Comparison of ENCODE assay signal across 7 cellular contexts in the genomic region with DNA sequence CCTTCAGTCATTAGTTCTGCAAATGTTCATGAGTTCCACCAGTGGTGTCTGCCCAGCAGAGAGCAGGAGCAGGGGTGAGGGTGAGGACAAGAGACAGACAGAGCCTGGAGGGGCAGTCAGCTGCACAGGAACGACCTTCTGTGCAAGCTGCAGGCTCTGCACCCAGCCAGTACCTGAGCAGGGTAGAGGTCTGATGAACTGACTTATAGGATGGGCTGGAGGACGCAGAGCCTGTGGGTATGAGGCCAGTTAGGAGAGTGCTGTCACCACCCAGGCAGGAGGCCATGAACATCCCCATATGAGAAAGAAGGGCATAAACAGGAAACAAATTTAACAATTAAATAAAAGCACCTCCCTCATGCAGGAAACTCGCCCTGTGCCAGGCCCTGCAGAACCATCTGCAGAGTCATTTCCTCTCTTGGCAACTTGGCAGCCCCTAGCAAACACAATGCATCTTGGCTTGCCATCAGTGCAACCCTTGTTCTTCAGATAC.
DNase-seq lines count a peak whose midpoint lies in the region; ATAC-seq lines count a peak whose summit lies in the region.

No MANE protein-coding gene starts in this region.

- ATAC-seq in stimulated activated naive CD8-positive, alpha-beta T cell treated with anti-CD3 and anti-CD28 coated beads, Interleukin-15, Interleukin-2, amounts not matched to agents 100 U/mL and 50 U/mL, for 24 hours, result peak; percentile 28
- no peak for ATAC-seq in HG02970 (IDR thresholded peaks at IDR 0.05; ENCODE audit: low FRiP score, unreplicated experiment)
- ATAC-seq in HG03521 (IDR thresholded peaks at IDR 0.05; ENCODE audit: unreplicated experiment), result no peak

- DNase-seq in NCI-H2029 treated with DMSO at 0.1 percent for 48 hours (lab: John Stamatoyannopoulos, UW), result peak; percentile 16
- peak; percentile 16 for DNase-seq in activated CD4-positive, alpha-beta T cell treated with anti-CD3 and anti-CD28 coated beads, Interleukin-2, amount 50 U/mL, for 1 hour
- DNase-seq in epithelial cell of prostate (ENCODE audit: low read depth, low spot score), result no peak
- DNase-seq in stimulated activated naive CD8-positive, alpha-beta T cell treated with anti-CD3 and anti-CD28 coated beads, Interleukin-15, Interleukin-2, amounts not matched to agents 100 U/mL and 50 U/mL, for 24 hours, result peak; percentile 20
- DNase-seq in DMS53 treated with DMSO at 0.1 percent for 48 hours (lab: John Stamatoyannopoulos, UW; ENCODE audit: unreplicated experiment), result no peak

- H3K27ac ChIP-seq in epithelial cell of prostate, result peak overlapping the region; percentile 26

Comparison
In these comparisons a context has a peak if more than half of its experiments do, and no peak if none do; other contexts are left out.
1. DNase-seq: peak in NCI-H2029 treated with DMSO at 0.1 percent for 48 hours (single experiment), activated CD4-positive, alpha-beta T cell treated with anti-CD3 and anti-CD28 coated beads, Interleukin-2, amount 50 U/mL, for 1 hour (single experiment) and stimulated activated naive CD8-positive, alpha-beta T cell treated with anti-CD3 and anti-CD28 coated beads, Interleukin-15, Interleukin-2, amounts not matched to agents 100 U/mL and 50 U/mL, for 24 hours (single experiment); none in epithelial cell of prostate (single experiment) and DMS53 treated with DMSO at 0.1 percent for 48 hours (single experiment).